Comparison of ENCODE assay signal across 1 cellular context in the genomic region with DNA sequence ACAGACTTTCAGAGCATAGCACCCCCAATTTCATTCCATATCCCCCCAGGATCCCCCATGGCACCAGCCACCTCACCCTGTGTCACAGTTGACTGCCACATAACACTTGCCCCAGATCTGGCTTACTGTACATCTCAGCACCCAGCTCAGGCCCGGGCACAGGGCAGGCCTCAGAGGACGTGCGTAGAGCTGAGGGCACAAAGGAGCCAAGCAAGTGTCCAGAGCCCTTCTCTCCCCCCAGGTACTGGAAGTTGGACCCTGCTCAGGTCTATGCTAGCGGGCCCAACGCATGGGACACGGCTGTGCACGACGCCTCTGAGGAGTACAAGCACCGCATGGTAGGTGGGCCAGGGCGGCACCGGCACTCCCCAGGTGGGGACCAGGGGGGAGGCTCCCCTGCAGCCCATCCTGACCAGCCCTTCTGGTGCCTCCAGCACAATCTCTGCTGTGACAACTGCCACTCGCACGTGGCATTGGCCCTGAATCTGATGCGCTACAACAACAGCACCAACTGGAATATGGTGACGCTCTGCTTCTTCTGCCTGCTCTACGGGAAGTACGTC.
A peak's percentile ranks its signal among the peaks of the same experiment; 100 is the strongest.
TF ChIP-seq lines count a peak whose summit lies in the region.

No MANE protein-coding gene starts in this region.

TF ChIP-seq in HepG2, 621 proteins besides CTCF, POLR2A, EP300 and RAD21:
- TF ChIP-seq, protein P1, sequence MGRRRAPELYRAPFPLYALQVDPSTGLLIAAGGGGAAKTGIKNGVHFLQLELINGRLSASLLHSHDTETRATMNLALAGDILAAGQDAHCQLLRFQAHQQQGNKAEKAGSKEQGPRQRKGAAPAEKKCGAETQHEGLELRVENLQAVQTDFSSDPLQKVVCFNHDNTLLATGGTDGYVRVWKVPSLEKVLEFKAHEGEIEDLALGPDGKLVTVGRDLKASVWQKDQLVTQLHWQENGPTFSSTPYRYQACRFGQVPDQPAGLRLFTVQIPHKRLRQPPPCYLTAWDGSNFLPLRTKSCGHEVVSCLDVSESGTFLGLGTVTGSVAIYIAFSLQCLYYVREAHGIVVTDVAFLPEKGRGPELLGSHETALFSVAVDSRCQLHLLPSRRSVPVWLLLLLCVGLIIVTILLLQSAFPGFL (CRISPR knock-in tag; IDR thresholded peaks at IDR 0.05), result no peak
- peak; percentile 59 for TF ChIP-seq AGO2 (optimal IDR thresholded peaks at IDR 0.05; ENCODE audit: low read depth, low read length)
